Comparison of ENCODE assay signal across 8 cellular contexts in the genomic region with DNA sequence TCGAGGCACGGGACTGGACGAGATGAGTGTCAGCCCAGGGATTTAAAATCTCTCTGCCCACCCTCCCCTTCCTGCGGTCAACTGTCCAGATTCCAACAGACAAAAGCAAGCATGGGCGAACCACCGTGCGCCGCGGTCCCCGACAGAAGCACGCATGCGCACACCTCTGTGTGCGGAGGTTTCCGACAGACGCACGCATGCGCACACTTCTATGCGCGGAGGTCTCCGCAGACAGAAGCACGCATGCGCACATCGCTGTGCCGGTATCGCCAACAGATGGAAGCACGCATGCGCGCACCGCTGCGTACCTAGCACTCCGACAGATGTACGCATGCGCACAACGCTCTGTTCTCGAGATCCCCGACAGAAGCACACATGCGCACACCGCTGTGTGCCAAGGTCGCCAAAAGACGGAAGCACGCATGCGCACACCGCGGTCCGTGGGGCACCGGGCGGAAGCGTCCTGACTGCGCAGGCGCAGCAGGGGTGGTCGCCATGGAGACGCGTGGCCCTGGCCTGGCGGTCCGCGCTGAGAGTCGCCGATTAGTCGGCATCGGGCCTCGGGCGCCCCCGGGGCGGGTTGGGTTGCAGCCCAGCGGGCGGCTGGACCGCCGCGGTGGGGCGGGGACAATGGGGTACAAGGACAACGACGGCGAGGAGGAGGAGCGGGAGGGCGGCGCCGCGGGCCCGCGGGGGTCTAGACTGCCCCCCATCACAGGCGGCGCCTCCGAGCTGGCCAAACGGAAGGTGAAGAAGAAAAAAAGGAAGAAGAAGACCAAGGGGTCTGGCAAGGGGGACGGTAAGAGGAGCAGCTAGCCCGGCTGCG. TPM values are rescaled to one million over a fixed set of nuclear protein-coding genes. Genes with fewer than 3 reads are reported as not detected.
DNase-seq lines count a peak whose midpoint lies in the region; ATAC-seq and TF ChIP-seq lines count a peak whose summit lies in the region.

No MANE protein-coding gene starts in this region.

- no peak overlapping the region for H2BK12ac ChIP-seq in H9 (ENCODE audit: insufficient read length, low read depth, low read length)

- no peak overlapping the region for H2BK15ac ChIP-seq in H9 (ENCODE audit: low read depth, low read length)

- H3K9me3 ChIP-seq in ES-I3 (ENCODE audit: control insufficient read depth, insufficient read depth, low read length) = no peaks in the 10 kb centered on the region
- H3K9me3 ChIP-seq in H9 (ENCODE audit: control insufficient read depth, low read depth, low read length) = no peaks in the 10 kb centered on the region
- H3K9me3 ChIP-seq in MG63 = no peaks in the 10 kb centered on the region

- peak overlapping the region; percentile 72 for H3K4me3 ChIP-seq in MG63

- no peak overlapping the region for H2BK20ac ChIP-seq in H9 (ENCODE audit: low read depth, low read length, poor library complexity, severe bottlenecking)

- H3K27ac ChIP-seq in H9 (ENCODE audit: insufficient read length, low read depth, low read length) = no peak overlapping the region

- no peak overlapping the region for H4K5ac ChIP-seq in H9 (ENCODE audit: insufficient read length, low read depth, low read length)

- no peak overlapping the region for H4K8ac ChIP-seq in H9 (replicated peaks; ENCODE audit: insufficient read length, low read depth, low read length)

- H3K4ac ChIP-seq in H9 (ENCODE audit: low read depth, low read length) = no peak overlapping the region

- no peak overlapping the region for H3K56ac ChIP-seq in H9 (ENCODE audit: insufficient read length, low read depth, low read length)

- H3K9me3 Mint-ChIP-seq in H9 (no peaks in the 10 kb centered on the region; a peak in 2 of 5 replicates), nephron (no peaks in the 10 kb centered on the region)

- no peaks in the 10 kb centered on the region for H3K79me1 ChIP-seq in H9 (ENCODE audit: insufficient read depth, low read depth, low read length, poor library complexity, severe bottlenecking)

- H3K36me3 Mint-ChIP-seq in H9 (ENCODE audit: insufficient read depth in 1 of 3, low read depth in 3 of 3) (peaks cover 0 to 3% (median 0%) of the 10 kb centered on the region in 3 experiments; a peak in 3 of 7 replicates), nephron (ENCODE audit: low read depth) (peaks cover 9% of the 10 kb centered on the region)

- H3K14ac ChIP-seq in H9 (ENCODE audit: insufficient read depth, low read length) = peak overlapping the region; percentile 46; the same call in 1 of the 2 replicates

- H4K20me1 ChIP-seq in H9 (ENCODE audit: control insufficient read depth, insufficient read depth, insufficient read length) = no peaks in the 10 kb centered on the region

- H3K9ac ChIP-seq in ES-I3 (ENCODE audit: low read depth, low read length) = peak overlapping the region; percentile 58
- H3K9ac ChIP-seq in H9 (ENCODE audit: extremely low read depth, insufficient read length, low read length) = peak overlapping the region; percentile 36

- ATAC-seq in stimulated activated naive CD8-positive, alpha-beta T cell treated with anti-CD3 and anti-CD28 coated beads, Interleukin-15, Interleukin-2, amounts not matched to agents 100 U/mL and 50 U/mL, for 24 hours = peak; percentile 71

- DNase-seq in H9 (peak; percentile 100), MG63 (peak; percentile 91), SHP77 (lab: John Stamatoyannopoulos, UW) (peak; percentile 99 to 100), activated gamma-delta T cell (lab: John Stamatoyannopoulos, UW) (peak; percentile 98), fibroblast of the conjunctiva (ENCODE audit: low read depth) (peak; percentile 100)
- peak; percentile 100 for DNase-seq in stimulated activated naive CD8-positive, alpha-beta T cell treated with anti-CD3 and anti-CD28 coated beads, Interleukin-15, Interleukin-2, amounts not matched to agents 100 U/mL and 50 U/mL, for 24 hours

- no peak overlapping the region for H2AK5ac ChIP-seq in H9 (ENCODE audit: insufficient read length, low read length)

- H3K4me1 Mint-ChIP-seq in H9 (peaks cover 18 to 22% of the 10 kb centered on the region in 2 experiments), nephron (peaks cover 37% of the 10 kb centered on the region)

- no peak overlapping the region for H2AFZ ChIP-seq in H9 (ENCODE audit: low read length)

- no peak overlapping the region for H2BK5ac ChIP-seq in H9 (ENCODE audit: insufficient read length, low read length)

- H3K4me3 Mint-ChIP-seq in H9 (peak overlapping the region; percentile 78 to 83), nephron (peak overlapping the region; percentile 88 to 95 (median 95))

- H3K4me1 ChIP-seq in ES-I3 (ENCODE audit: insufficient read depth, low read length) (no peaks in the 10 kb centered on the region), H9 (ENCODE audit: insufficient read depth, low read length) (no peaks in the 10 kb centered on the region)

- H3T11ph ChIP-seq in H9 (ENCODE audit: low read length) = no peak overlapping the region

- H2BK120ac ChIP-seq in H9 (ENCODE audit: low read depth, low read length, poor library complexity, severe bottlenecking) = no peak overlapping the region

- H3K18ac ChIP-seq in H9 (ENCODE audit: insufficient read length, low read depth, low read length) = peak overlapping the region; percentile 63

- H3K79me2 ChIP-seq in H9 (ENCODE audit: insufficient read depth, low read length) = no peaks in the 10 kb centered on the region

- WGBS in H9 (ENCODE audit: extremely low coverage, insufficient read length, low lambda C conversion rate) = no CpG with 5 or more reads among the region's 87 CpGs

- H3K4me2 ChIP-seq in H9 (ENCODE audit: insufficient read depth, insufficient read length, low read length) = peak overlapping the region; percentile 50

- no peaks in the 10 kb centered on the region for H3K36me3 ChIP-seq in ES-I3 (ENCODE audit: insufficient read depth, low read length)
- H3K36me3 ChIP-seq in MG63 = no peaks in the 10 kb centered on the region

- no peaks in the 10 kb centered on the region for H3K23me2 ChIP-seq in H9 (ENCODE audit: insufficient read length, low read depth, low read length, poor library complexity, severe bottlenecking)

- no peak overlapping the region for H4K91ac ChIP-seq in H9 (ENCODE audit: insufficient read length, low read depth, low read length)

- H3K23ac ChIP-seq in H9 (ENCODE audit: insufficient read length, low read depth, low read length) = no peak overlapping the region

- H3K27ac Mint-ChIP-seq in H9 = peak overlapping the region; percentile 24 to 97 (median 95)
- H3K27ac Mint-ChIP-seq in nephron = peak overlapping the region; percentile 80 to 98 (median 86)

- H3K27me3 Mint-ChIP-seq in H9 (ENCODE audit: low read depth) (peaks cover 10% of the 10 kb centered on the region), nephron (ENCODE audit: low read depth) (no peaks in the 10 kb centered on the region)

- H3K27me3 ChIP-seq in H9 (ENCODE audit: insufficient read depth, low read length) = no peaks in the 10 kb centered on the region
- no peaks in the 10 kb centered on the region for H3K27me3 ChIP-seq in MG63

- TF ChIP-seq CTCF in H9 (conservative IDR thresholded peaks at IDR 0.05) (no peak), nephron (IDR thresholded peaks at IDR 0.05; ENCODE audit: unreplicated experiment in 3 of 3) (no peak)

RNA-seq across cellular contexts. Expression of gene RFLNB, which starts 35.7 kb away (rescaled TPM):
- 20.1 and 21.0 TPM in 2 replicates for total RNA-seq in H9 (2021)
- 3.5 and 6.5 TPM in 2 replicates for total RNA-seq in MG63 (2014; rRNA removed; shearing (Covaris generic); ENCODE audit: low replicate concordance)

RNA-seq across cellular contexts. Expression of gene RPH3AL, which starts 57.5 kb away (rescaled TPM):
- 2.3 and 3.0 TPM in 2 replicates for total RNA-seq in H9 (2021)
- 0.64 and 2.3 TPM in 2 replicates for total RNA-seq in MG63 (2014; rRNA removed; shearing (Covaris generic); ENCODE audit: low replicate concordance)
